In genomic region chr15:89075121-89075640, GRCh38 we compare ENCODE assay signal across 19 cellular contexts. TPM values are rescaled to one million over a fixed set of nuclear protein-coding genes. Genes with fewer than 3 reads are reported as not detected.
A peak's percentile ranks its signal among the peaks of the same experiment; 100 is the strongest.
DNase-seq lines count a peak whose midpoint lies in the region; ATAC-seq, FAIRE-seq and TF ChIP-seq lines count a peak whose summit lies in the region.
"Had no signal": no experiment of that assay in that cellular context is flagged by ENCODE, and none has a peak within 500 bp of the region (broad histone marks: within the 10 kb centered on the region; RNA-seq: fewer than 3 reads in every experiment).

No MANE protein-coding gene starts in this region.

- no peaks in the 10 kb centered on the region for H3K27me3 ChIP-seq in BLaER1 treated with 17β-estradiol and CSF1 and Interleukin-3, amounts not matched to agents 10 nM and 100 nM
- H3K27me3 ChIP-seq in mesendoderm (ENCODE audit: insufficient read depth, low read length, poor library complexity), result no peaks in the 10 kb centered on the region
- H3K27me3 ChIP-seq: Peyer's patch had no signal

- H2BK120ac ChIP-seq in mesendoderm (ENCODE audit: low read depth, low read length), result no peak overlapping the region

- H3K4me1 Mint-ChIP-seq in dendritic cell treated with granulocyte-macrophage colony-stimulating factor and Interleukin-4, amounts not matched to agents 40 ng/mL and 50 ng/mL, for 4 days (ENCODE audit: low read depth), result peaks cover 57% of the 10 kb centered on the region

- H4K20me1 ChIP-seq in BLaER1 treated with 17β-estradiol and CSF1 and Interleukin-3, amounts not matched to agents 10 nM and 100 nM, result no peaks in the 10 kb centered on the region

- H2BK5ac ChIP-seq in mesendoderm (ENCODE audit: low read length), result no peak overlapping the region

- ATAC-seq in HG03175 (IDR thresholded peaks at IDR 0.05; ENCODE audit: unreplicated experiment) (no peak), left ventricle myocardium superior (no peak)

- H3K27ac ChIP-seq in BLaER1 treated with 17β-estradiol and CSF1 and Interleukin-3, amounts not matched to agents 10 nM and 100 nM, result peak overlapping the region in 2 of 11 experiments; percentile 39 to 41; a peak in 3 of 22 replicates
- H3K27ac ChIP-seq in mesendoderm (ENCODE audit: low read depth, low read length), result no peak overlapping the region
- H3K27ac ChIP-seq: Peyer's patch had no signal

- H2BK15ac ChIP-seq in mesendoderm (replicated peaks; ENCODE audit: low read depth), result no peak overlapping the region

- H3K23ac ChIP-seq in mesendoderm (ENCODE audit: low read length), result no peak overlapping the region

- no peaks in the 10 kb centered on the region for H3K79me2 ChIP-seq in mesendoderm (ENCODE audit: control insufficient read depth, insufficient read depth, low read length)

- peaks cover 7 to 37% (median 24%) of the 10 kb centered on the region in 10 experiments for H3K4me1 ChIP-seq in BLaER1 treated with 17β-estradiol and CSF1 and Interleukin-3, amounts not matched to agents 10 nM and 100 nM
- H3K4me1 ChIP-seq in mesendoderm (ENCODE audit: control insufficient read depth, low read depth, low read length), result peaks cover 4% of the 10 kb centered on the region
- H3K4me1 ChIP-seq: Peyer's patch had no signal

- H3K9me3 Mint-ChIP-seq in dendritic cell treated with granulocyte-macrophage colony-stimulating factor and Interleukin-4, amounts not matched to agents 40 ng/mL and 50 ng/mL, for 4 days, result no peaks in the 10 kb centered on the region

- in situ Hi-C loops in GM13977 (cut with MboI; ENCODE audit: low pct_unique_long_range_greater_than_20kb, low sequenced_read_pairs, unreplicated experiment), result no loop called here

- no peak overlapping the region; a peak in 1 of 22 replicates for H3K9ac ChIP-seq in BLaER1 treated with 17β-estradiol and CSF1 and Interleukin-3, amounts not matched to agents 10 nM and 100 nM
- H3K9ac ChIP-seq in mesendoderm (ENCODE audit: low read length), result no peak overlapping the region

- no peak overlapping the region for H3K18ac ChIP-seq in mesendoderm (ENCODE audit: low read length)

- H3K4ac ChIP-seq in mesendoderm (ENCODE audit: low read depth, low read length), result no peak overlapping the region

- H3K4me3 Mint-ChIP-seq in dendritic cell treated with granulocyte-macrophage colony-stimulating factor and Interleukin-4, amounts not matched to agents 40 ng/mL and 50 ng/mL, for 4 days, result no peak overlapping the region

- no peaks in the 10 kb centered on the region for H3K36me3 ChIP-seq in BLaER1 treated with 17β-estradiol and CSF1 and Interleukin-3, amounts not matched to agents 10 nM and 100 nM
- H3K36me3 ChIP-seq in mesendoderm (ENCODE audit: control insufficient read depth, insufficient read depth, low read length), result no peaks in the 10 kb centered on the region
- H3K36me3 ChIP-seq: Peyer's patch had no signal

- peak; percentile 31 for DNase-seq in RCC 7860 (ENCODE audit: low spot score)
- peak; percentile 35 for DNase-seq in mesendoderm
- DNase-seq in activated effector memory CD4-positive, alpha-beta T cell treated with anti-CD3 and anti-CD28 coated beads, Interleukin-2, amount 50 U/mL, for 16 hours, result no peak
- DNase-seq in GM13977 (ENCODE audit: low spot score), result no peak
- DNase-seq in left ventricle myocardium superior, result no peak
- DNase-seq: 8988T; DMS53; NCI-H1092; NCI-H1436; NCI-H1930; NCI-H510A; NCI-H748 treated with DMSO at 0.1 percent for 48 hours; NK-92 treated with Interleukin-12 subunit alpha and Interleukin-12 subunit beta, amount 100 ng/mL, for 24 hours; Peyer's patch; Right ventricle myocardium superior had no signal

- H3K56ac ChIP-seq in mesendoderm (ENCODE audit: low read length), result no peak overlapping the region

- no peaks in the 10 kb centered on the region for H3K27me3 Mint-ChIP-seq in dendritic cell treated with granulocyte-macrophage colony-stimulating factor and Interleukin-4, amounts not matched to agents 40 ng/mL and 50 ng/mL, for 4 days

- H3K4me3 ChIP-seq in BLaER1 treated with 17β-estradiol and CSF1 and Interleukin-3, amounts not matched to agents 10 nM and 100 nM, result no peak overlapping the region
- no peak overlapping the region for H3K4me3 ChIP-seq in mesendoderm (ENCODE audit: low read length)
- H3K4me3 ChIP-seq: Peyer's patch had no signal

- WGBS in mesendoderm (ENCODE audit: extremely low coverage, insufficient coverage, low lambda C conversion rate), result no CpG with 5 or more reads among the region's 4 CpGs

- no peak overlapping the region for H2AK5ac ChIP-seq in mesendoderm (ENCODE audit: low read length)

- no peak for FAIRE-seq in RCC 7860 (lab: Jason Lieb, UNC)
- FAIRE-seq: D721Med had no signal

- TF ChIP-seq CTCF in GM13977 (IDR thresholded peaks at IDR 0.05; ENCODE audit: extremely low read depth, insufficient read depth, missing control alignments), result no peak

- peak overlapping the region; percentile 38 to 86 (median 63) for H3K4me2 ChIP-seq in BLaER1 treated with 17β-estradiol and CSF1 and Interleukin-3, amounts not matched to agents 10 nM and 100 nM
- H3K4me2 ChIP-seq in mesendoderm (ENCODE audit: low read length), result no peak overlapping the region

- peak overlapping the region; percentile 45 for H3K27ac Mint-ChIP-seq in dendritic cell treated with granulocyte-macrophage colony-stimulating factor and Interleukin-4, amounts not matched to agents 40 ng/mL and 50 ng/mL, for 4 days

- H3K79me1 ChIP-seq in mesendoderm (ENCODE audit: low read length), result no peaks in the 10 kb centered on the region

- H3K36me3 Mint-ChIP-seq in dendritic cell treated with granulocyte-macrophage colony-stimulating factor and Interleukin-4, amounts not matched to agents 40 ng/mL and 50 ng/mL, for 4 days (ENCODE audit: low read depth), result no peaks in the 10 kb centered on the region

- intact Hi-C loops in dendritic cell treated with granulocyte-macrophage colony-stimulating factor and Interleukin-4, amounts not matched to agents 40 ng/mL and 50 ng/mL, for 4 days (cut with micrococcal nuclease), result no loop called here
- intact Hi-C loops in left ventricle myocardium superior (cut with micrococcal nuclease), result no loop called here

- H4K5ac ChIP-seq in mesendoderm (ENCODE audit: low read length), result no peak overlapping the region

- no peak overlapping the region for H4K8ac ChIP-seq in mesendoderm (ENCODE audit: low read depth, low read length)

- H3K9me3 ChIP-seq in BLaER1 treated with 17β-estradiol and CSF1 and Interleukin-3, amounts not matched to agents 10 nM and 100 nM (replicated peaks in 1 of 11), result peaks cover 0 to 8% (median 0%) of the 10 kb centered on the region in 11 experiments; a peak in 4 of 22 replicates
- H3K9me3 ChIP-seq: Peyer's patch had no signal

RNA-seq across cellular contexts. Expression of gene ABHD2, which starts 13.1 kb away (rescaled TPM):
- 7.2 TPM for polyA plus RNA-seq in mesendoderm (2013, experiment 1 of 2)
- polyA plus RNA-seq in mesendoderm (2013, experiment 2 of 2), result 7.6 TPM
- 84.4 TPM for total RNA-seq in left ventricle myocardium superior

Comparison
In these comparisons a context has a peak if more than half of its experiments do, and no peak if none do; other contexts are left out.
1. DNase-seq: peak in RCC 7860 (single experiment) and mesendoderm (single experiment); none in activated effector memory CD4-positive, alpha-beta T cell treated with anti-CD3 and anti-CD28 coated beads, Interleukin-2, amount 50 U/mL, for 16 hours (single experiment), GM13977 (single experiment) and left ventricle myocardium superior (single experiment).